Comparison of ENCODE assay signal across 11 cellular contexts in the genomic region with DNA sequence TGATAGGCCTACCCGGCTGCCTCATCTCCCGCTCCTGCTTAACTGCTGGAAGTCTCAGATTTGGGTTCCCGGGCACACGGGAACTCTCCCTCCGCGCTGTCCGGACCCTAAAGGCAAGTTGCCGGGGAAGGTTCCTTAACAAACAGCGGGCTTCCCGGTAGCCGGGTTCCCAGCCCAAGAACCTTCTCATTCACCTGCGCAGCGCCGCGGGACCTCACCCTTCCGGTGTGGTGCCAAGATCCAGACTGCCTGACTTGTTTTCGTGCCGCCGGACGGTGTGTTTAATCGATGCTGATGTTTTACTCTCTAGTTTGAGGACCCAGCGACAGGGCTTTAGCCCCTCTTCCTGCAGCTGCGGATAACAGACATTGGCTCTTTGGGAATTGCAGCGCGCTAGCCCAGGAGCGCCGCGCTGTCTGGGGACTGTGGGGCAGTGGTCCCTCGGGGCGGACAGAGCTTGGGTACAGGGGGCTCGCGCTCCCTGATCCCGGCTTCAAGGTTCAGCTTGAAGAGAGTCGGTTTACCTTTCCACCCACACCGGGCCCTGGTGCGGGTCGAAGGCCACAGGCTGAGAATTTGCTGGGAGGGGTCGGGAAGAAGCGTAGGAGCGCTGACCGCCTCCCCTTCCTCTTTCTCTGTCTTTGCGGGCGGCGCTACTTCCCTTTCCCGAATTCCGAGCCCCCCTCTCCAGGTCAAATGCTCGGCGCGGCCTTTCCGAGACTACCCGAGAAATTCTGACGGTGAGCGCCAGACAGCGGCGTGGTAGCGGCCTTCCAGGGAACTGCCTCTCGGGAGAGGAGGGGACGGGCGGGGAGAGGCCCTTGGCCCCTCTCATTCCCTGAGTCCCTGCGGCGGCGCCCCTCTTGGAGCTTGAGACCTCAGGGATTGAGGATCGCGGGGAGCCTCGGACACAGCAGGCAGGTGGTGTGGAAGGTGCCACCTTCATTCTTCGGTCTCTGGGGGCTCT. TPM values are rescaled to one million over a fixed set of nuclear protein-coding genes. Genes with fewer than 3 reads are reported as not detected.
DNase-seq lines count a peak whose midpoint lies in the region; ATAC-seq and TF ChIP-seq lines count a peak whose summit lies in the region.
"Had no signal": no experiment of that assay in that cellular context is flagged by ENCODE, and none has a peak within 500 bp of the region (broad histone marks: within the 10 kb centered on the region; RNA-seq: fewer than 3 reads in every experiment).

No MANE protein-coding gene starts in this region.

- H3K27me3 ChIP-seq in breast epithelium = peaks cover 0 to 25% of the 10 kb centered on the region in 2 donors
- peaks cover 26% of the 10 kb centered on the region for H3K27me3 ChIP-seq in mesendoderm (ENCODE audit: insufficient read depth, low read length, poor library complexity)
- H3K27me3 ChIP-seq in upper lobe of left lung = peaks cover 0 to 14% (median 6%) of the 10 kb centered on the region in 4 donors

- POLR2A ChIA-PET in MCF 10A (lab: Yijun Ruan, JAX) = no interaction called here

- peak overlapping the region; percentile 83 for H3K56ac ChIP-seq in mesendoderm (ENCODE audit: low read length)

- no peaks in the 10 kb centered on the region for H3K4me1 Mint-ChIP-seq in MCF 10A (ENCODE audit: insufficient read depth, unreplicated experiment)
- H3K4me1 Mint-ChIP-seq in dendritic cell treated with granulocyte-macrophage colony-stimulating factor and Interleukin-4, amounts not matched to agents 40 ng/mL and 50 ng/mL, for 4 days (ENCODE audit: low read depth) = peaks cover 18% of the 10 kb centered on the region

- TF ChIP-seq POLR2A in breast epithelium (IDR thresholded peaks at IDR 0.05) = no peak
- TF ChIP-seq POLR2A in upper lobe of left lung (IDR thresholded peaks at IDR 0.05) = no peak

- no peaks in the 10 kb centered on the region for H3K36me3 Mint-ChIP-seq in MCF 10A (ENCODE audit: insufficient read depth, unreplicated experiment)
- no peaks in the 10 kb centered on the region for H3K36me3 Mint-ChIP-seq in dendritic cell treated with granulocyte-macrophage colony-stimulating factor and Interleukin-4, amounts not matched to agents 40 ng/mL and 50 ng/mL, for 4 days (ENCODE audit: low read depth)

- H2BK15ac ChIP-seq in mesendoderm (replicated peaks; ENCODE audit: low read depth) = no peak overlapping the region

- H3K36me3 ChIP-seq in breast epithelium = no peaks in the 10 kb centered on the region
- H3K36me3 ChIP-seq in mesendoderm (ENCODE audit: control insufficient read depth, insufficient read depth, low read length) = no peaks in the 10 kb centered on the region
- no peaks in the 10 kb centered on the region for H3K36me3 ChIP-seq in upper lobe of left lung

- no peak overlapping the region for H3K23ac ChIP-seq in mesendoderm (ENCODE audit: low read length)

- H3K27ac ChIP-seq in breast epithelium (no peak overlapping the region), mesendoderm (ENCODE audit: low read depth, low read length) (no peak overlapping the region), upper lobe of left lung (no peak overlapping the region)
- H3K27ac ChIP-seq: VCaP had no signal

- peaks cover 0 to 4% of the 10 kb centered on the region in 2 donors for H3K9me3 ChIP-seq in breast epithelium
- no peaks in the 10 kb centered on the region for H3K9me3 ChIP-seq in upper lobe of left lung

- no peak overlapping the region for H2BK120ac ChIP-seq in mesendoderm (ENCODE audit: low read depth, low read length)

- H3K4me1 ChIP-seq in breast epithelium (no peaks in the 10 kb centered on the region), mesendoderm (ENCODE audit: control insufficient read depth, low read depth, low read length) (peaks cover 2% of the 10 kb centered on the region), upper lobe of left lung (peaks cover 9 to 17% (median 13%) of the 10 kb centered on the region in 4 donors)

- DNase-seq in breast epithelium (ENCODE audit: low spot score in 2 of 2) (no peak), MCF 10A (ENCODE audit: unreplicated experiment) (no peak), mesendoderm (peak; percentile 55), upper lobe of left lung (peak in 1 of 2 donors; percentile 57), kidney glomerular epithelial cell (lab: John Stamatoyannopoulos, UW) (no peak)
- DNase-seq: COR-L47, NCI-H1105 treated with DMSO at 0.1 percent for 48 hours had no signal

- no peak overlapping the region for H2AK5ac ChIP-seq in mesendoderm (ENCODE audit: low read length)

- no peaks in the 10 kb centered on the region for H3K9me3 Mint-ChIP-seq in MCF 10A (ENCODE audit: unreplicated experiment)
- H3K9me3 Mint-ChIP-seq in dendritic cell treated with granulocyte-macrophage colony-stimulating factor and Interleukin-4, amounts not matched to agents 40 ng/mL and 50 ng/mL, for 4 days = peaks cover 9% of the 10 kb centered on the region

- H3K4ac ChIP-seq in mesendoderm (ENCODE audit: low read depth, low read length) = no peak overlapping the region

- H3K27me3 Mint-ChIP-seq in MCF 10A (ENCODE audit: insufficient read depth, unreplicated experiment) = no peaks in the 10 kb centered on the region
- H3K27me3 Mint-ChIP-seq in dendritic cell treated with granulocyte-macrophage colony-stimulating factor and Interleukin-4, amounts not matched to agents 40 ng/mL and 50 ng/mL, for 4 days = peaks cover 69% of the 10 kb centered on the region

- intact Hi-C loops in breast epithelium (cut with DNase I; ENCODE audit: low total_unique reads) = no loop called here
- intact Hi-C loops in MCF 10A (cut with micrococcal nuclease) = no loop called here
- intact Hi-C loops in dendritic cell treated with granulocyte-macrophage colony-stimulating factor and Interleukin-4, amounts not matched to agents 40 ng/mL and 50 ng/mL, for 4 days (cut with micrococcal nuclease) = no loop called here

- WGBS in mesendoderm (ENCODE audit: extremely low coverage, insufficient coverage, low lambda C conversion rate) = no CpG with 5 or more reads among the region's 66 CpGs
- 4 to 9% methylated on average over 32 to 55 of the region's 66 CpGs for WGBS in upper lobe of left lung, 2 donors

- H3K4me3 ChIP-seq in breast epithelium (peak overlapping the region; percentile 26 to 53 (median 37)), mesendoderm (ENCODE audit: low read length) (peak overlapping the region; percentile 65), upper lobe of left lung (peak overlapping the region in 3 of 4 donors; percentile 33 to 46 (median 33))

- TF ChIP-seq EP300 in upper lobe of left lung (IDR thresholded peaks at IDR 0.05) = no peak

- no peak overlapping the region for H4K5ac ChIP-seq in mesendoderm (ENCODE audit: low read length)

- no TSS peak for BruUV-seq in MCF 10A (replicated peaks; lab: Mats Ljungman, UMichigan)

- CTCF ChIA-PET in MCF 10A (lab: Yijun Ruan, JAX) = no interaction called here

- no peak overlapping the region for H4K8ac ChIP-seq in mesendoderm (ENCODE audit: low read depth, low read length)

- peak overlapping the region; percentile 82 for H3K4me2 ChIP-seq in mesendoderm (ENCODE audit: low read length)

- H3K27ac Mint-ChIP-seq in MCF 10A (ENCODE audit: low read depth, unreplicated experiment) = no peak overlapping the region
- H3K27ac Mint-ChIP-seq in dendritic cell treated with granulocyte-macrophage colony-stimulating factor and Interleukin-4, amounts not matched to agents 40 ng/mL and 50 ng/mL, for 4 days = peak overlapping the region; percentile 65

- no peak overlapping the region for H2BK5ac ChIP-seq in mesendoderm (ENCODE audit: low read length)

- H3K9ac ChIP-seq in mesendoderm (ENCODE audit: low read length) = peak overlapping the region; percentile 69

- no peaks in the 10 kb centered on the region for H3K79me1 ChIP-seq in mesendoderm (ENCODE audit: low read length)

- TF ChIP-seq CTCF in breast epithelium (IDR thresholded peaks at IDR 0.05) = no peak
- no peak for TF ChIP-seq CTCF in MCF 10A (IDR thresholded peaks at IDR 0.05; ENCODE audit: unreplicated experiment)
- peak in 1 of 6 experiments; percentile 22 for TF ChIP-seq CTCF in upper lobe of left lung (IDR thresholded peaks at IDR 0.05)

- H3K18ac ChIP-seq in mesendoderm (ENCODE audit: low read length) = no peak overlapping the region

- no peaks in the 10 kb centered on the region for H3K79me2 ChIP-seq in mesendoderm (ENCODE audit: control insufficient read depth, insufficient read depth, low read length)

- H3K4me3 Mint-ChIP-seq in MCF 10A (ENCODE audit: unreplicated experiment) = no peak overlapping the region
- peak overlapping the region; percentile 71 for H3K4me3 Mint-ChIP-seq in dendritic cell treated with granulocyte-macrophage colony-stimulating factor and Interleukin-4, amounts not matched to agents 40 ng/mL and 50 ng/mL, for 4 days

- ATAC-seq in upper lobe of left lung (ENCODE audit: low FRiP score in 2 of 2) = peak; percentile 36 to 43
- no peak for ATAC-seq in HG03342 (IDR thresholded peaks at IDR 0.05; ENCODE audit: unreplicated experiment)
- ATAC-seq in HG03521 (IDR thresholded peaks at IDR 0.05; ENCODE audit: unreplicated experiment) = no peak

RNA-seq across cellular contexts. Expression of gene ABT1, which starts 17.2 kb away (rescaled TPM):
- 10 to 100 TPM; 13.8 to 19.5 (median 18.0) TPM for total RNA-seq in breast epithelium
- total RNA-seq in MCF 10A (2022) = 11.9 and 12.9 TPM in 2 replicates
- polyA plus RNA-seq in mesendoderm (2013, experiment 1 of 2) = 24.5 TPM
- 24.8 TPM for polyA plus RNA-seq in mesendoderm (2013, experiment 2 of 2)
- total RNA-seq in upper lobe of left lung = 10 to 100 TPM in 4 of 6 donors, 1 to 10 TPM in 2; 6.3 to 22.5 (median 15.4) TPM

RNA-seq across cellular contexts. Expression of gene ZNF322, which starts 45.5 kb away (rescaled TPM):
- total RNA-seq in breast epithelium (10 to 100 TPM; 12.6 to 28.5 (median 16.4) TPM), MCF 10A (2022) (20.7 and 23.3 TPM in 2 replicates), upper lobe of left lung (10 to 100 TPM in 5 of 6 donors, 1 to 10 TPM in 1; 9.1 to 27.3 (median 17.1) TPM)
- polyA plus RNA-seq in mesendoderm (2013, experiment 1 of 2) = 7.4 TPM
- polyA plus RNA-seq in mesendoderm (2013, experiment 2 of 2) = 7.7 TPM

Comparison
In these comparisons a context has a peak if more than half of its experiments do, and no peak if none do; other contexts are left out.
1. ATAC-seq: peak in upper lobe of left lung (2 of 2); none in HG03342 (single experiment) and HG03521 (single experiment).
2. Peak in every context shown above with its lines, with median percentiles within 50 percentile points of each other: H3K4me3 ChIP-seq.